In the genomic region with DNA sequence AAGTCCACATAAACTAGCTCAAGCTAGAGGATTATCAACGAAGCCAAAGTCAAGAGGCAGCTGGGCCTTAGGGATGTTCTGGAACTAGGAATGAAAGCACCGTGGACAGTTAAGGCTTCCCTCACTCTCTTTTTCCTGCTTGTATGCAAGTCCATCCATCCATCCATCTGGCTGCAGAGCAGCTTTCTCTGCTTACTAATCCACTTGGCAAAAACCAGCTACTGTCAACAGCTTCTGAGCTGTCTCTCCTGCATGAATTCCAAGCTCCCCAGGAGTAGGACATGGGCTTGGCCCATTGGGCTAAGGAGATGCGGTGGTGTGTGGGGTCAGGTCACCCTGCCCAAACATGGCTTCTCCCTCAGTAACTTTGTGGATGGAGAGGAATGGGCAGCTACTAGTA, we compare ENCODE assay signal across 23 cellular contexts.
DNase-seq lines count a peak whose midpoint lies in the region; ATAC-seq and TF ChIP-seq lines count a peak whose summit lies in the region.
"Had no signal": no experiment of that assay in that cellular context is flagged by ENCODE, and none has a peak within 500 bp of the region (broad histone marks: within the 10 kb centered on the region; RNA-seq: fewer than 3 reads in every experiment).

No MANE protein-coding gene starts in this region.

- peak overlapping the region; percentile 95 for H3K27ac Mint-ChIP-seq in endothelial cell (ENCODE audit: unreplicated experiment)
- H3K27ac Mint-ChIP-seq: activated CD4-positive, alpha-beta memory T cell treated with anti-CD3 and anti-CD28 coated beads for 36 hours; CD4-positive, alpha-beta T cell; dendritic cell treated with granulocyte-macrophage colony-stimulating factor and Interleukin-4, amounts not matched to agents 40 ng/mL and 50 ng/mL, for 4 days; WTC11 had no signal

- H3K4me1 Mint-ChIP-seq in endothelial cell (ENCODE audit: unreplicated experiment) = peaks cover 58% of the 10 kb centered on the region

- TF ChIP-seq CTCF in endothelial cell (IDR thresholded peaks at IDR 0.05; ENCODE audit: unreplicated experiment) = no peak
- TF ChIP-seq CTCF in heart right ventricle (IDR thresholded peaks at IDR 0.05) = no peak

- peak; percentile 27 for DNase-seq in M059J (ENCODE audit: low read depth)
- DNase-seq in endothelial cell (ENCODE audit: low spot score) = no peak
- DNase-seq in heart right ventricle = no peak
- DNase-seq in pons (ENCODE audit: low spot score) = no peak
- no peak for DNase-seq in activated CD4-positive, alpha-beta T cell treated with anti-CD3 and anti-CD28 coated beads, Interleukin-2, amount 50 U/mL, for 48 hours
- DNase-seq in NCI-H187 treated with DMSO at 0.1 percent for 48 hours (lab: John Stamatoyannopoulos, UW) = no peak
- DNase-seq: activated CD4-positive, alpha-beta memory T cell treated with anti-CD3 and anti-CD28 coated beads for 36 hours; activated gamma-delta T cell treated with Interleukin-2 at 50 U/mL for 16 hours; CD4-positive, alpha-beta T cell; kidney glomerular epithelial cell; naive thymus-derived CD8-positive, alpha-beta T cell; NCI-H2171 treated with DMSO at 0.1 percent for 48 hours; NCI-H524 treated with DMSO at 0.1 percent for 48 hours; sigmoid colon; T1000; testis had no signal

- peaks cover 6% of the 10 kb centered on the region for H3K27me3 Mint-ChIP-seq in endothelial cell (ENCODE audit: unreplicated experiment)
- H3K27me3 Mint-ChIP-seq: CD4-positive, alpha-beta T cell had no signal

- H3K4me3 ChIP-seq in heart right ventricle = no peak overlapping the region
- H3K4me3 ChIP-seq in skeletal muscle tissue (ENCODE audit: low read length in 3 of 3) = no peak overlapping the region
- H3K4me3 ChIP-seq: breast epithelium, K562, sigmoid colon, testis had no signal

- 68 to 75% methylated on average over 3 of the region's 3 CpGs for WGBS in heart right ventricle, 2 donors

- no peaks in the 10 kb centered on the region for H3K9me3 ChIP-seq in heart right ventricle
- no peaks in the 10 kb centered on the region for H3K9me3 ChIP-seq in skeletal muscle tissue (ENCODE audit: control insufficient read depth in 3 of 3, low read length in 3 of 3)
- H3K9me3 ChIP-seq: breast epithelium, sigmoid colon, testis had no signal

- H3K36me3 ChIP-seq in heart right ventricle (no peaks in the 10 kb centered on the region), skeletal muscle tissue (ENCODE audit: control insufficient read depth in 3 of 3, insufficient read depth in 3 of 3, low read length in 3 of 3) (no peaks in the 10 kb centered on the region)
- H3K36me3 ChIP-seq: breast epithelium, sigmoid colon had no signal

- no peaks in the 10 kb centered on the region for H3K9me3 Mint-ChIP-seq in endothelial cell (ENCODE audit: unreplicated experiment)
- H3K9me3 Mint-ChIP-seq: activated CD4-positive, alpha-beta memory T cell treated with anti-CD3 and anti-CD28 coated beads for 36 hours; CD4-positive, alpha-beta T cell; dendritic cell treated with granulocyte-macrophage colony-stimulating factor and Interleukin-4, amounts not matched to agents 40 ng/mL and 50 ng/mL, for 4 days; naive thymus-derived CD8-positive, alpha-beta T cell; WTC11 had no signal

- H3K27me3 ChIP-seq in heart right ventricle (no peaks in the 10 kb centered on the region), skeletal muscle tissue (ENCODE audit: control insufficient read depth in 3 of 3, insufficient read depth in 3 of 3, low read length in 3 of 3) (no peaks in the 10 kb centered on the region)
- H3K27me3 ChIP-seq: breast epithelium, sigmoid colon, testis had no signal

- peak overlapping the region in 7 of 10 donors; percentile 21 to 93 (median 87) for H3K27ac ChIP-seq in heart right ventricle
- peak overlapping the region; percentile 42 for H3K27ac ChIP-seq in skeletal muscle tissue (ENCODE audit: low read depth, low read length)
- H3K27ac ChIP-seq: RWPE1 had no signal

- ATAC-seq in heart right ventricle (peak in 1 of 8 donors; percentile 19), GM19397 (IDR thresholded peaks at IDR 0.05; ENCODE audit: unreplicated experiment) (no peak)
- ATAC-seq: K562; naive thymus-derived CD8-positive, alpha-beta T cell; WTC11 had no signal

- no peak overlapping the region for H3K9ac ChIP-seq in skeletal muscle tissue (ENCODE audit: low read depth in 1 of 3, low read length in 3 of 3)

- peaks cover 4% of the 10 kb centered on the region for H3K36me3 Mint-ChIP-seq in endothelial cell (ENCODE audit: low read depth, unreplicated experiment)
- H3K36me3 Mint-ChIP-seq: activated CD4-positive, alpha-beta memory T cell treated with anti-CD3 and anti-CD28 coated beads for 36 hours; naive thymus-derived CD8-positive, alpha-beta T cell; WTC11 had no signal

- intact Hi-C loops in heart right ventricle (cut with DNase I) = loop anchor here in 6 of 10 donors (2.0 to 10.0 kb wide), 4 partner anchors 41 to 66 kb away; partner anchors contain the start of gene NAMPT (in 4 of the 6)

- peak overlapping the region; percentile 37 for H3K4me3 Mint-ChIP-seq in endothelial cell (ENCODE audit: unreplicated experiment)
- H3K4me3 Mint-ChIP-seq: activated CD4-positive, alpha-beta memory T cell treated with anti-CD3 and anti-CD28 coated beads for 36 hours; CD4-positive, alpha-beta T cell; dendritic cell treated with granulocyte-macrophage colony-stimulating factor and Interleukin-4, amounts not matched to agents 40 ng/mL and 50 ng/mL, for 4 days; naive thymus-derived CD8-positive, alpha-beta T cell; WTC11 had no signal

- H3K4me1 ChIP-seq in heart right ventricle = peaks cover 18 to 54% (median 43%) of the 10 kb centered on the region in 9 donors
- H3K4me1 ChIP-seq in skeletal muscle tissue (ENCODE audit: control insufficient read depth in 3 of 3, insufficient read depth in 3 of 3, low read length in 3 of 3) = peaks cover 12 to 28% (median 17%) of the 10 kb centered on the region in 3 donors
- H3K4me1 ChIP-seq: breast epithelium had no signal
